Comparison of ENCODE assay signal across 8 cellular contexts in genomic region chr1:25022361-25023189, GRCh38.
DNase-seq lines count a peak whose midpoint lies in the region; ATAC-seq and TF ChIP-seq lines count a peak whose summit lies in the region.

No MANE protein-coding gene starts in this region.

- no peaks in the 10 kb centered on the region for H3K79me2 ChIP-seq in SK-N-SH (ENCODE audit: insufficient read depth)

- H3K4me2 ChIP-seq in SK-N-SH: peak overlapping the region; percentile 91

- no peak overlapping the region for H3K4me3 ChIP-seq in SK-N-SH (ENCODE audit: low read depth in 2 of 2, low read length in 1 of 2)
- H3K4me3 ChIP-seq in left ventricle myocardium inferior: no peak overlapping the region
- no peak overlapping the region for H3K4me3 ChIP-seq in gastrocnemius medialis

- intact Hi-C loops in left ventricle myocardium inferior (cut with micrococcal nuclease): no loop called here
- intact Hi-C loops in gastrocnemius medialis (cut with DNase I; ENCODE audit: low total_unique reads): loop anchor here (10.0 kb wide), 1 partner anchor 1408 kb away; no protein-coding TSS in a partner anchor

- no peaks in the 10 kb centered on the region for H3F3A ChIP-seq in SK-N-SH (replicated peaks; ENCODE audit: insufficient read depth)

- ATAC-seq in HG03342 (IDR thresholded peaks at IDR 0.05; ENCODE audit: unreplicated experiment) (peak; percentile 69), gastrocnemius medialis (peak; percentile 36 to 50)

- H3K4me1 Mint-ChIP-seq in activated naive CD4-positive, alpha-beta T cell treated with anti-CD3 and anti-CD28 coated beads, Interleukin-2, amount 50 U/mL, for 24 hours: peaks cover 78% of the 10 kb centered on the region

- peaks cover 8 to 9% of the 10 kb centered on the region in 2 experiments; a peak in 3 of 4 replicates for H3K4me1 ChIP-seq in SK-N-SH (ENCODE audit: control insufficient read depth in 1 of 2, insufficient read depth in 2 of 2, low read depth in 1 of 2, low read length in 1 of 2)
- H3K4me1 ChIP-seq in left ventricle myocardium inferior: peaks cover 15% of the 10 kb centered on the region
- peaks cover 0 to 4% of the 10 kb centered on the region in 2 donors for H3K4me1 ChIP-seq in gastrocnemius medialis

- TF ChIP-seq CTCF in AG09319 (IDR thresholded peaks at IDR 0.05; ENCODE audit: low read depth, low read length) (no peak), SK-N-SH (IDR thresholded peaks at IDR 0.05) (no peak), left ventricle myocardium inferior (IDR thresholded peaks at IDR 0.05; ENCODE audit: borderline replicate concordance) (no peak), gastrocnemius medialis (IDR thresholded peaks at IDR 0.05 in 4 of 5, conservative IDR thresholded peaks at IDR 0.05 in 1 of 5) (no peak)

- peak overlapping the region; percentile 97 for H3K27ac Mint-ChIP-seq in activated naive CD4-positive, alpha-beta T cell treated with anti-CD3 and anti-CD28 coated beads, Interleukin-2, amount 50 U/mL, for 24 hours

- peak overlapping the region; percentile 71; the same call in 1 of the 2 replicates for H3K9ac ChIP-seq in SK-N-SH

- CTCF ChIA-PET in SK-N-SH (lab: Yijun Ruan, JAX): interaction anchor here (1.0 to 1.9 kb wide), 4 partner anchors 15 to 90 kb away, joined by 3 to 7 read pairs (median 4); no protein-coding TSS in a partner anchor

- H3K36me3 Mint-ChIP-seq in activated naive CD4-positive, alpha-beta T cell treated with anti-CD3 and anti-CD28 coated beads, Interleukin-2, amount 50 U/mL, for 24 hours: no peaks in the 10 kb centered on the region

- H3K36me3 ChIP-seq in SK-N-SH (replicated peaks in 1 of 2; ENCODE audit: control insufficient read depth in 1 of 2, insufficient read depth in 2 of 2, low read length in 1 of 2): no peaks in the 10 kb centered on the region
- H3K36me3 ChIP-seq in left ventricle myocardium inferior: no peaks in the 10 kb centered on the region
- H3K36me3 ChIP-seq in gastrocnemius medialis: no peaks in the 10 kb centered on the region

- no peak for TF ChIP-seq EP300 in SK-N-SH (IDR thresholded peaks at IDR 0.05; ENCODE audit: borderline replicate concordance in 1 of 2, low read depth in 1 of 2, low read length in 1 of 2)

- peak overlapping the region in 1 of 2 experiments; percentile 99; a peak in 2 of 4 replicates for H3K27ac ChIP-seq in SK-N-SH (ENCODE audit: low read depth in 2 of 2, low read length in 1 of 2)
- peak overlapping the region; percentile 19 for H3K27ac ChIP-seq in left ventricle myocardium inferior (replicated peaks)
- H3K27ac ChIP-seq in gastrocnemius medialis: peak overlapping the region in 1 of 4 donors; percentile 39

- no peak for TF ChIP-seq RAD21 in SK-N-SH (IDR thresholded peaks at IDR 0.05; ENCODE audit: low read length)

- 22% methylated on average over 9 of the region's 20 CpGs for WGBS in SK-N-SH (ENCODE audit: low lambda C conversion rate)

- H3K27me3 Mint-ChIP-seq in activated naive CD4-positive, alpha-beta T cell treated with anti-CD3 and anti-CD28 coated beads, Interleukin-2, amount 50 U/mL, for 24 hours: no peaks in the 10 kb centered on the region

- H3K27me3 ChIP-seq in SK-N-SH (ENCODE audit: insufficient read depth): no peaks in the 10 kb centered on the region
- peaks cover 21% of the 10 kb centered on the region for H3K27me3 ChIP-seq in left ventricle myocardium inferior (ENCODE audit: low read depth)
- no peaks in the 10 kb centered on the region for H3K27me3 ChIP-seq in gastrocnemius medialis

- H4K20me1 ChIP-seq in SK-N-SH (ENCODE audit: insufficient read depth): no peaks in the 10 kb centered on the region

- in situ Hi-C loops in gastrocnemius medialis (cut with MboI; ENCODE audit: low sequenced_read_pairs in 4 of 4): no loop called here

- TF ChIP-seq POLR2A in GM19099 (IDR thresholded peaks at IDR 0.05; ENCODE audit: extremely low read depth, insufficient read length, low read depth): peak; percentile 65
- no peak for TF ChIP-seq POLR2A in gastrocnemius medialis (IDR thresholded peaks at IDR 0.05)

- H3K9me3 Mint-ChIP-seq in activated naive CD4-positive, alpha-beta T cell treated with anti-CD3 and anti-CD28 coated beads, Interleukin-2, amount 50 U/mL, for 24 hours: no peaks in the 10 kb centered on the region

- H2AFZ ChIP-seq in SK-N-SH (ENCODE audit: low read depth): no peak overlapping the region; the same call in 1 of the 2 replicates

- DNase-seq in AG09319 (ENCODE audit: extremely low read depth, low read depth) (peak; percentile 24), SK-N-SH (no peak), left ventricle myocardium inferior (peak; percentile 46), gastrocnemius medialis (peak; percentile 28 to 53), NCI-H524 (lab: John Stamatoyannopoulos, UW) (no peak)

- no peaks in the 10 kb centered on the region for H3K9me2 ChIP-seq in SK-N-SH

- peak overlapping the region; percentile 72 for H3K4me3 Mint-ChIP-seq in activated naive CD4-positive, alpha-beta T cell treated with anti-CD3 and anti-CD28 coated beads, Interleukin-2, amount 50 U/mL, for 24 hours

- POLR2A ChIA-PET in SK-N-SH (lab: Yijun Ruan, JAX): no interaction called here

- no peaks in the 10 kb centered on the region for H3K9me3 ChIP-seq in SK-N-SH
- H3K9me3 ChIP-seq in left ventricle myocardium inferior (replicated peaks): no peaks in the 10 kb centered on the region
- H3K9me3 ChIP-seq in gastrocnemius medialis: no peaks in the 10 kb centered on the region

TF ChIP-seq in SK-N-SH, 30 proteins besides CTCF, POLR2A, EP300 and RAD21:
- TF ChIP-seq TCF12 (IDR thresholded peaks at IDR 0.05) (peak; percentile 19; the same call in 1 of the 2 replicates), MEF2A (IDR thresholded peaks at IDR 0.05; ENCODE audit: borderline replicate concordance, low read depth) (peak; percentile 68; the same call in 1 of the 2 replicates), JUND (IDR thresholded peaks at IDR 0.05) (peak; percentile 70; the same call in 1 of the 2 replicates), MAX (IDR thresholded peaks at IDR 0.05; ENCODE audit: low read depth) (peak; percentile 31; the same call in 1 of the 2 replicates), FOXM1 (IDR thresholded peaks at IDR 0.05; ENCODE audit: low read depth) (no peak), MXI1 (IDR thresholded peaks at IDR 0.05; ENCODE audit: low read depth, low read length) (no peak), USF1 (IDR thresholded peaks at IDR 0.05; ENCODE audit: borderline replicate concordance, low read depth) (0 out of 2 replicates have a peak, but pooled peaks have one; percentile 31), FOSL2 (IDR thresholded peaks at IDR 0.05; ENCODE audit: borderline replicate concordance, low read depth) (peak; percentile 72; the same call in 1 of the 2 replicates)

Comparison
In these comparisons a context has a peak if more than half of its experiments do, and no peak if none do; other contexts are left out.
1. DNase-seq: peak in AG09319 (single experiment), left ventricle myocardium inferior (single experiment) and gastrocnemius medialis (2 of 2); none in SK-N-SH (single experiment) and NCI-H524 (0 of 2).